In genomic region chr20:50426865-50427739, GRCh38 we compare ENCODE assay signal across 17 cellular contexts.
A peak's percentile ranks its signal among the peaks of the same experiment; 100 is the strongest.
DNase-seq lines count a peak whose midpoint lies in the region; ATAC-seq, FAIRE-seq and TF ChIP-seq lines count a peak whose summit lies in the region.
"Had no signal": no experiment of that assay in that cellular context is flagged by ENCODE, and none has a peak within 500 bp of the region (broad histone marks: within the 10 kb centered on the region; RNA-seq: fewer than 3 reads in every experiment).

No MANE protein-coding gene starts in this region.

- H3K4me1 ChIP-seq in adipocyte (ENCODE audit: control insufficient read depth, insufficient read depth, low read length), result peaks cover 40% of the 10 kb centered on the region

- no peak for TF ChIP-seq CTCF in type B pancreatic cell (conservative IDR thresholded peaks at IDR 0.05)

- no peak overlapping the region for H3K4me3 Mint-ChIP-seq in type B pancreatic cell
- H3K4me3 Mint-ChIP-seq: CD4-positive, alpha-beta T cell had no signal

- H3K9me3 Mint-ChIP-seq in type B pancreatic cell, result no peaks in the 10 kb centered on the region
- H3K9me3 Mint-ChIP-seq: CD4-positive, alpha-beta T cell had no signal

- H3K36me3 Mint-ChIP-seq in type B pancreatic cell, result no peaks in the 10 kb centered on the region

- FAIRE-seq in HTR-8/SVneo (lab: Jason Lieb, UNC), result peak; percentile 60
- FAIRE-seq: pancreas had no signal

- peak overlapping the region; percentile 35 for H3K4me3 ChIP-seq in adipocyte (ENCODE audit: low read length)
- H3K4me3 ChIP-seq: body of pancreas, pancreas, Peyer's patch had no signal

- H3K36me3 ChIP-seq in adipocyte (ENCODE audit: control insufficient read depth, insufficient read depth, low read length, severe bottlenecking), result no peaks in the 10 kb centered on the region
- H3K36me3 ChIP-seq: pancreas, Peyer's patch had no signal

- peaks cover 42% of the 10 kb centered on the region for H3K4me1 Mint-ChIP-seq in type B pancreatic cell (ENCODE audit: unreplicated experiment)

- ATAC-seq in left lobe of liver (peak; percentile 85), GM21529 (IDR thresholded peaks at IDR 0.05; ENCODE audit: unreplicated experiment) (no peak)

- peak overlapping the region; percentile 63 for H3K27ac Mint-ChIP-seq in type B pancreatic cell
- H3K27ac Mint-ChIP-seq: CD4-positive, alpha-beta T cell had no signal

- peak overlapping the region; percentile 67 for H3K9ac ChIP-seq in adipocyte (ENCODE audit: low read length)

- H3K27me3 ChIP-seq in adipocyte (replicated peaks; ENCODE audit: control insufficient read depth, insufficient read depth, low read length), result no peaks in the 10 kb centered on the region
- H3K27me3 ChIP-seq: body of pancreas, pancreas, Peyer's patch had no signal

- H3K9me3 ChIP-seq in adipocyte (ENCODE audit: control insufficient read depth, low read length), result peaks cover 2% of the 10 kb centered on the region
- H3K9me3 ChIP-seq: body of pancreas, pancreas, Peyer's patch had no signal

- DNase-seq in HTR-8/SVneo (ENCODE audit: insufficient read length, low spot score) (no peak), adipocyte (ENCODE audit: low read depth) (no peak), left lobe of liver (ENCODE audit: low spot score) (no peak), type B pancreatic cell (ENCODE audit: extremely low spot score, unreplicated experiment) (no peak), COR-L47 (lab: John Stamatoyannopoulos, UW) (no peak), cerebellum (ENCODE audit: low spot score) (no peak)
- DNase-seq: activated naive CD4-positive, alpha-beta T cell treated with Interleukin-2 at 50 U/mL for 16 hours; CD4-positive, alpha-beta T cell; GOT3; hippocampal formation; NCI-H2081 treated with DMSO at 0.1 percent for 48 hours; Peyer's patch; stimulated activated CD4-positive, alpha-beta T cell treated with anti-CD3 and anti-CD28 coated beads, Interleukin-15, amount 100 ng/mL, for 24 hours; SW 1271 had no signal

- H3K27me3 Mint-ChIP-seq in type B pancreatic cell, result no peaks in the 10 kb centered on the region
- H3K27me3 Mint-ChIP-seq: CD4-positive, alpha-beta T cell had no signal
